Comparison of ENCODE assay signal across 8 cellular contexts in genomic region chr5:102296229-102296817, GRCh38. TPM values are rescaled to one million over a fixed set of nuclear protein-coding genes. Genes with fewer than 3 reads are reported as not detected.
DNase-seq lines count a peak whose midpoint lies in the region; ATAC-seq and TF ChIP-seq lines count a peak whose summit lies in the region.

TSS of gene SLCO4C1 (minus strand) at chr5:102296284. CDS start at chr5:102296262, 22 bp downstream.

- H3K27me3 ChIP-seq in adrenal gland (peaks cover 4% of the 10 kb centered on the region), hepatocyte (no peaks in the 10 kb centered on the region), rectal smooth muscle tissue (ENCODE audit: control insufficient read depth, insufficient read depth, low read length) (no peaks in the 10 kb centered on the region)

- H3K27ac ChIP-seq in adrenal gland (no peak within 1 kb of the TSS), hepatocyte (peak within 1 kb of the TSS; percentile 71), rectal smooth muscle tissue (ENCODE audit: low read depth, low read length) (no peak within 1 kb of the TSS), urinary bladder (ENCODE audit: low read depth) (no peak within 1 kb of the TSS)

- peaks cover 16% of the 10 kb centered on the region for H3K79me2 ChIP-seq in hepatocyte

- DNase-seq in GDM1 (lab: John Stamatoyannopoulos, UW) (peak; percentile 71), LoVo (ENCODE audit: low spot score) (peak; percentile 78), SKM-1 (lab: John Stamatoyannopoulos, UW; ENCODE audit: unreplicated experiment) (peak; percentile 83), adrenal gland (peak in 6 of 7 donors; percentile 25 to 88 (median 45)), hepatocyte (ENCODE audit: low spot score) (peak; percentile 95)

- H3K4me3 ChIP-seq in adrenal gland: peak within 1 kb of the TSS in 1 of 4 donors; percentile 40
- H3K4me3 ChIP-seq in hepatocyte: peak within 1 kb of the TSS; percentile 59
- H3K4me3 ChIP-seq in rectal smooth muscle tissue (ENCODE audit: low read length): peak within 1 kb of the TSS; percentile 72
- H3K4me3 ChIP-seq in urinary bladder (ENCODE audit: low read depth, low read length): peak within 1 kb of the TSS; percentile 49

- no peaks in the 10 kb centered on the region for H3K9me2 ChIP-seq in hepatocyte (replicated peaks; ENCODE audit: insufficient read depth)

- intact Hi-C loops in adrenal gland (cut with DNase I): no loop called here

- H4K20me1 ChIP-seq in hepatocyte (ENCODE audit: insufficient read depth, poor library complexity, severe bottlenecking): no peaks in the 10 kb centered on the region

- H3K4me2 ChIP-seq in hepatocyte: peak within 1 kb of the TSS; percentile 85

- H3K4me1 ChIP-seq in adrenal gland (replicated peaks in 1 of 2) (no peaks in the 10 kb centered on the region), hepatocyte (ENCODE audit: insufficient read depth) (no peaks in the 10 kb centered on the region), rectal smooth muscle tissue (ENCODE audit: control insufficient read depth, insufficient read depth, low read length) (peaks cover 2% of the 10 kb centered on the region), urinary bladder (ENCODE audit: insufficient read depth) (peaks cover 5% of the 10 kb centered on the region)

- H3K9me3 ChIP-seq in adrenal gland (replicated peaks in 1 of 3) (no peaks in the 10 kb centered on the region), hepatocyte (ENCODE audit: low read depth) (no peaks in the 10 kb centered on the region)

- peak; percentile 99 for ATAC-seq in GM21825 (IDR thresholded peaks at IDR 0.05; ENCODE audit: unreplicated experiment)

- no peak within 1 kb of the TSS for H3K9ac ChIP-seq in rectal smooth muscle tissue (ENCODE audit: low read length)

- peak within 1 kb of the TSS; percentile 86 for H2AFZ ChIP-seq in hepatocyte

- peak in 3 of 6 experiments; percentile 20 to 31 (median 21) for TF ChIP-seq CTCF in adrenal gland (IDR thresholded peaks at IDR 0.05)
- TF ChIP-seq CTCF in hepatocyte (IDR thresholded peaks at IDR 0.05; ENCODE audit: poor library complexity): peak; percentile 87

- TF ChIP-seq POLR2A in adrenal gland (IDR thresholded peaks at IDR 0.05): no peak

- H3K36me3 ChIP-seq in adrenal gland (replicated peaks in 1 of 2) (no peaks in the 10 kb centered on the region), hepatocyte (replicated peaks; ENCODE audit: insufficient read depth, low read depth) (no peaks in the 10 kb centered on the region), rectal smooth muscle tissue (ENCODE audit: control insufficient read depth, insufficient read depth, low read length) (no peaks in the 10 kb centered on the region), urinary bladder (ENCODE audit: insufficient read depth) (no peaks in the 10 kb centered on the region)

- WGBS in adrenal gland, 4 donors: 1 to 36% (median 2%) methylated on average over 1 to 38 of the region's 38 CpGs
- WGBS in hepatocyte (ENCODE audit: low lambda C conversion rate, missing lambda C conversion rate): under 1% methylated on average over 34 of the region's 38 CpGs
- WGBS in urinary bladder: under 1% methylated on average over 38 of the region's 38 CpGs

RNA-seq across cellular contexts. Expression of gene SLCO4C1, which starts in this region (rescaled TPM):
- total RNA-seq in adrenal gland: under 1 TPM in 6 of 8 donors, not detected in 2; 0.06 to 0.46 (median 0.21) TPM
- 1 to 10 TPM in 1 of 3 donors, under 1 TPM in 2; 0.10 to 1.6 (median 0.24) TPM for polyA plus RNA-seq in adrenal gland
- total RNA-seq in hepatocyte: 17.2 and 20.5 TPM in 2 replicates
- polyA plus RNA-seq in hepatocyte: 3.7 and 6.2 TPM in 2 replicates
- 1.4 TPM for total RNA-seq in urinary bladder
- polyA plus RNA-seq in urinary bladder: 0.04 TPM

Comparison
In these comparisons a context has a peak if more than half of its experiments do, and no peak if none do; other contexts are left out.
1. DNase-seq: peak in every context shown above with its lines; median percentile 95 in hepatocyte; 83 in SKM-1; 78 in LoVo; 71 in GDM1; 45 in adrenal gland.